27 cellular contexts compared by ENCODE assay signal in the genomic region with DNA sequence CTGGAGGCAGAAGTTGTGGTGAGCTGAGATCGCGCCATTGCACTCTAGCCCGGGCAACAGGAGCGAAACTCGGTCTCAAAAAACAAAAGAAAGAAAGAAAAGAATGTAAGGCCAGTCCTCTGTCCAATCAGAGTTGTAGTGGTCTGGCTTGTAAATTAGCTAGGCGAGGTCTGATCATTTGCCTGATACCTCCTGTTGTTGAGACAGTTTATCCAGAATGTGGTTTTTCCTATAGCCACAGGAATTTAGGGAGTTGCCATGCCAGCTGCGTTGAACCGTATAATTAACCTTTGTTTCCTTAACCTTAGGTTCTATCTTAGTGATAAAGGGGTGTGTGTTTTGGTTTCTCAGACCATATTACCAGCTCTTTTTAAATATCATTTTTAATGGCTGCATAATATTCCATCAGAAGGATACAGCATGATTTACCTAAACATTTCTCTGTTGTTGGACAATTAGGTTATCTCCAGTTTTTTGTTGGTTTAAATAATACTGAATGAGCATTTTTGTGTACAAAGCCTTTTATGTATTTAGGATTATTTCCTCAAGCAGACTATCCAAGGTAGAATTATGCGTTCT.
"Had no signal": no experiment of that assay in that cellular context is flagged by ENCODE, and none has a peak within 500 bp of the region (broad histone marks: within the 10 kb centered on the region; RNA-seq: fewer than 3 reads in every experiment).

No MANE protein-coding gene starts in this region.

- H3K4me3 Mint-ChIP-seq: activated CD4-positive, alpha-beta memory T cell treated with anti-CD3 and anti-CD28 coated beads, Interleukin-2, amount 10 ng/mL, durations not matched to agents 7 days and 5 days; activated CD4-positive, alpha-beta T cell treated with anti-CD3 and anti-CD28 coated beads for 36 hours; activated naive CD4-positive, alpha-beta T cell treated with anti-CD3 and anti-CD28 coated beads for 36 hours; activated naive CD8-positive, alpha-beta T cell; activated T-helper 17 cell treated with anti-CD3 and anti-CD28 coated beads, Interleukin-2, amount 50 U/mL, for 72 hours; IgD-negative memory B cell had no signal

- DNase-seq: activated CD4-positive, alpha-beta memory T cell treated with anti-CD3 and anti-CD28 coated beads, Interleukin-2, amount 10 ng/mL, durations not matched to agents 7 days and 5 days; activated CD4-positive, alpha-beta T cell treated with anti-CD3 and anti-CD28 coated beads for 36 hours; activated CD4-positive, alpha-beta T cell treated with anti-CD3 and anti-CD28 coated beads, Interleukin-2, amount 50 U/mL, for 1 hour; activated gamma-delta T cell; activated naive CD4-positive, alpha-beta T cell treated with anti-CD3 and anti-CD28 coated beads for 36 hours; activated T-cell treated with anti-CD3 and anti-CD28 coated beads for 4 hours; activated T-cell treated with anti-CD3 and anti-CD28 coated beads, Interleukin-2, amount 50 U/mL, for 48 hours; brain microvascular endothelial cell; MM.1S; NCI-H1105 treated with DMSO at 0.1 percent for 48 hours; NCI-H146; NCI-H187 treated with DMSO at 0.1 percent for 48 hours; NCI-H2171; NCI-H2227 treated with DMSO at 0.1 percent for 48 hours; NCI-H69; NK-92 treated with Interleukin-12 subunit alpha and Interleukin-12 subunit beta, amount 100 ng/mL, for 24 hours; OCI-M1; Right ventricle myocardium superior; T-cell; T-helper 2 cell; WERI-Rb-1 had no signal

- H3K27me3 Mint-ChIP-seq: activated CD4-positive, alpha-beta T cell treated with anti-CD3 and anti-CD28 coated beads for 36 hours; activated naive CD8-positive, alpha-beta T cell; activated T-helper 17 cell treated with anti-CD3 and anti-CD28 coated beads, Interleukin-2, amount 50 U/mL, for 72 hours; IgD-negative memory B cell; T-cell had no signal

- H3K27ac ChIP-seq: brain microvascular endothelial cell, cardiac muscle cell, KMS-11, RWPE1, WERI-Rb-1 had no signal

- H3K36me3 ChIP-seq: brain microvascular endothelial cell, cardiac muscle cell, WERI-Rb-1 had no signal

- H3K4me3 ChIP-seq: cardiac muscle cell had no signal

- H3K27ac Mint-ChIP-seq: activated CD4-positive, alpha-beta memory T cell treated with anti-CD3 and anti-CD28 coated beads, Interleukin-2, amount 10 ng/mL, durations not matched to agents 7 days and 5 days; activated CD4-positive, alpha-beta T cell treated with anti-CD3 and anti-CD28 coated beads for 36 hours; activated naive CD4-positive, alpha-beta T cell treated with anti-CD3 and anti-CD28 coated beads for 36 hours; activated T-helper 17 cell treated with anti-CD3 and anti-CD28 coated beads, Interleukin-2, amount 50 U/mL, for 72 hours; IgD-negative memory B cell had no signal
